Comparison of ENCODE assay signal across 15 cellular contexts in the genomic region with DNA sequence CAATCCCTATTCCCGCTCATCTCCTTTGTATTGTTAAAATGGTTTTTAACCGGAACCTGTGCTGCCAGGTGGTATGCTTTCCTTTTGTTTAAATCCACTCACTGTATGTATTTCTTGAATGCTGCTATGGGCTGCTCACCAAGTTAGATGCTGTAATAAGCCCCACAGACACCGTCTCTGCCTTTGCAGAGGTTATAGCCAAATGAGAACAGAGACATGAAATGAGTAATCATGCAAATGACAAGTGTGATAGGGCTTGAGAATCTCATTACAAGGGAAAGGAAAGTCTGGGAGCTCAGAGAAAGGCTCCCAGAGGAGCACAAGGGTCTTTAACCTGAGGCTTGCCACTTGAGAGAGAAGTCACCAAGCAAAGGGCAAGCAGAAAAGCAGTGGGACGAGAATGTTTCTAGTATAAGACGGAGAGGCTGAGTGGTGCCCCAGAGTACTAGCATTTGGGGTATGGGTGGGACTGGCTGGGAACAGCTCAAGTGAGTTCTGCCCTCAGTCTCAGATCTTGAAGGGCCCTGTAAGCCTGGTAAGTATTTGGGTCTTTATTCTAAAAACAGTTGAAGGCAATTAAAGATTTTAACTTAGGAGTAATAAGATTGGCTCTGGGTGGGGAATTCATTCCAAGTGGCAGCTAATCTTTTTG.
DNase-seq lines count a peak whose midpoint lies in the region; ATAC-seq and TF ChIP-seq lines count a peak whose summit lies in the region.
"Had no signal": no experiment of that assay in that cellular context is flagged by ENCODE, and none has a peak within 500 bp of the region (broad histone marks: within the 10 kb centered on the region; RNA-seq: fewer than 3 reads in every experiment).

No MANE protein-coding gene starts in this region.

- H3K4me2 ChIP-seq in OCI-LY3 (ENCODE audit: low read length) = peak overlapping the region; percentile 71

- H3K4me3 ChIP-seq in OCI-LY3 (ENCODE audit: low read length) = peak overlapping the region; percentile 30
- H3K4me3 ChIP-seq in effector memory CD4-positive, alpha-beta T cell (ENCODE audit: insufficient read depth, low read depth, low read length, poor library complexity, severe bottlenecking) = no peak overlapping the region
- H3K4me3 ChIP-seq: prostate gland had no signal

- DNase-seq in ureter (ENCODE audit: low spot score) (no peak), NCI-H1105 treated with DMSO at 0.1 percent for 48 hours (lab: John Stamatoyannopoulos, UW) (no peak), NCI-H82 (lab: John Stamatoyannopoulos, UW) (no peak)
- no peak for DNase-seq in effector memory CD4-positive, alpha-beta T cell
- DNase-seq: GF-D8; NCI-H1048; OCI-M1; stimulated activated CD4-positive, alpha-beta T cell treated with anti-CD3 and anti-CD28 coated beads, Interleukin-2, amount 100 ng/mL, for 24 hours; stimulated activated naive CD4-positive, alpha-beta T cell treated with Interleukin-2 at 50 U/mL for 16 hours had no signal

- 0 out of 2 replicates have a peak overlapping the region, but pooled peaks have one; percentile 25 for H2AFZ ChIP-seq in OCI-LY3 (ENCODE audit: low read depth, low read length)

- peaks cover 15% of the 10 kb centered on the region for H3K4me1 ChIP-seq in OCI-LY3 (ENCODE audit: low read length)
- no peaks in the 10 kb centered on the region for H3K4me1 ChIP-seq in effector memory CD4-positive, alpha-beta T cell (ENCODE audit: control insufficient read depth, insufficient read depth, low read length, poor library complexity, severe bottlenecking)
- H3K4me1 ChIP-seq: prostate gland had no signal

- H3K36me3 ChIP-seq in OCI-LY3 (replicated peaks; ENCODE audit: low read depth, low read length) = no peaks in the 10 kb centered on the region
- no peaks in the 10 kb centered on the region for H3K36me3 ChIP-seq in effector memory CD4-positive, alpha-beta T cell (ENCODE audit: control insufficient read depth, insufficient read depth, low read length)
- H3K36me3 ChIP-seq: prostate gland had no signal

- no peaks in the 10 kb centered on the region for H3K27me3 ChIP-seq in OCI-LY3 (ENCODE audit: low read depth, low read length)
- H3K27me3 ChIP-seq in effector memory CD4-positive, alpha-beta T cell (replicated peaks; ENCODE audit: control insufficient read depth, insufficient read depth, low read length, poor library complexity, severe bottlenecking) = no peaks in the 10 kb centered on the region

- ATAC-seq in GM18867 (IDR thresholded peaks at IDR 0.05; ENCODE audit: unreplicated experiment) (peak; percentile 87), GM21717 (IDR thresholded peaks at IDR 0.05; ENCODE audit: unreplicated experiment) (peak; percentile 82), HG03354 (IDR thresholded peaks at IDR 0.05; ENCODE audit: poor library complexity, severe bottlenecking, unreplicated experiment) (peak; percentile 63)

- H3K9me3 ChIP-seq in OCI-LY3 (ENCODE audit: insufficient read depth, low read length) = no peaks in the 10 kb centered on the region
- H3K9me3 ChIP-seq in effector memory CD4-positive, alpha-beta T cell (ENCODE audit: control insufficient read depth, low read length) = no peaks in the 10 kb centered on the region
- H3K9me3 ChIP-seq: prostate gland had no signal

- no peaks in the 10 kb centered on the region for H3K79me2 ChIP-seq in OCI-LY3 (ENCODE audit: low read length)

- TF ChIP-seq CTCF in OCI-LY3 (IDR thresholded peaks at IDR 0.05; ENCODE audit: low read depth, low read length) = no peak

- no peaks in the 10 kb centered on the region for H4K20me1 ChIP-seq in OCI-LY3 (ENCODE audit: insufficient read depth, low read length)

- no peak overlapping the region for H3K9ac ChIP-seq in OCI-LY3 (ENCODE audit: low read length)

- H3K27ac ChIP-seq in OCI-LY3 (ENCODE audit: low read length) = no peak overlapping the region
- no peak overlapping the region for H3K27ac ChIP-seq in effector memory CD4-positive, alpha-beta T cell (ENCODE audit: insufficient read depth, low read length, poor library complexity, severe bottlenecking)
- H3K27ac ChIP-seq: C4-2B, prostate gland had no signal
